Comparison of ENCODE assay signal across 18 cellular contexts in genomic region chr1:115137191-115137590, GRCh38. TPM values are rescaled to one million over a fixed set of nuclear protein-coding genes. Genes with fewer than 3 reads are reported as not detected.
DNase-seq lines count a peak whose midpoint lies in the region; ATAC-seq and TF ChIP-seq lines count a peak whose summit lies in the region.
"Had no signal": no experiment of that assay in that cellular context is flagged by ENCODE, and none has a peak within 500 bp of the region (broad histone marks: within the 10 kb centered on the region; RNA-seq: fewer than 3 reads in every experiment).

No MANE protein-coding gene starts in this region.

- 96% methylated on average over 1 of the region's 1 CpG; no CpG with 5 or more reads in 1 of the 2 experiments for WGBS in endodermal cell (ENCODE audit: insufficient coverage in 1 of 2, insufficient read length in 1 of 2), 2 experiments

- no peaks in the 10 kb centered on the region for H3K36me3 ChIP-seq in SJSA1
- no peaks in the 10 kb centered on the region for H3K36me3 ChIP-seq in endodermal cell (ENCODE audit: control insufficient read depth, insufficient read depth, low read length)
- no peaks in the 10 kb centered on the region for H3K36me3 ChIP-seq in tibial artery
- H3K36me3 ChIP-seq: BLaER1 treated with 17β-estradiol and CSF1 and Interleukin-3, amounts not matched to agents 10 nM and 100 nM had no signal

- H3K9me3 Mint-ChIP-seq in HFFc6: no peaks in the 10 kb centered on the region
- no peaks in the 10 kb centered on the region for H3K9me3 Mint-ChIP-seq in endodermal cell
- H3K9me3 Mint-ChIP-seq: CD8-positive, alpha-beta T cell; H9; IgD-negative memory B cell had no signal

- H3K4me3 ChIP-seq in SJSA1 (no peak overlapping the region), endodermal cell (ENCODE audit: low read length) (no peak overlapping the region), tibial artery (no peak overlapping the region)
- H3K4me3 ChIP-seq: BLaER1 treated with 17β-estradiol and CSF1 and Interleukin-3, amounts not matched to agents 10 nM and 100 nM; GM12878 had no signal

- H3K9me3 ChIP-seq in SJSA1 (replicated peaks): no peaks in the 10 kb centered on the region
- H3K9me3 ChIP-seq in endodermal cell (ENCODE audit: control insufficient read depth, low read length): no peaks in the 10 kb centered on the region
- H3K9me3 ChIP-seq in tibial artery: no peaks in the 10 kb centered on the region
- H3K9me3 ChIP-seq: BLaER1 treated with 17β-estradiol and CSF1 and Interleukin-3, amounts not matched to agents 10 nM and 100 nM had no signal

- ATAC-seq in GM21737 (IDR thresholded peaks at IDR 0.05; ENCODE audit: unreplicated experiment) (no peak), HG03025 (IDR thresholded peaks at IDR 0.05; ENCODE audit: low FRiP score, unreplicated experiment) (no peak)
- ATAC-seq: CD8-positive, alpha-beta T cell; GM12878 had no signal

- no peak for TF ChIP-seq CTCF in HFFc6 (IDR thresholded peaks at IDR 0.05)
- no peak for TF ChIP-seq CTCF in endodermal cell (conservative IDR thresholded peaks at IDR 0.05)
- no peak for TF ChIP-seq CTCF in tibial artery (IDR thresholded peaks at IDR 0.05)

- DNase-seq in HFFc6 (no peak), SJSA1 (ENCODE audit: low read depth in 1 of 2, low spot score in 2 of 2) (peak in 1 of 2 experiments; percentile 18), endodermal cell (no peak), tibial artery (no peak), NCI-H446 (lab: John Stamatoyannopoulos, UW) (no peak), DMS53 treated with DMSO at 0.1 percent for 48 hours (lab: John Stamatoyannopoulos, UW; ENCODE audit: unreplicated experiment) (no peak)
- DNase-seq: 8988T; Calu3; CD8-positive, alpha-beta T cell; DND-41; EL; H9 had no signal

- peaks cover 60% of the 10 kb centered on the region for H3K4me1 ChIP-seq in SJSA1 (replicated peaks)
- peaks cover 14% of the 10 kb centered on the region for H3K4me1 ChIP-seq in endodermal cell (ENCODE audit: control insufficient read depth, insufficient read depth, low read length)
- H3K4me1 ChIP-seq in tibial artery: peaks cover 6 to 51% (median 35%) of the 10 kb centered on the region in 4 donors

- H3K4me3 Mint-ChIP-seq in HFFc6 (no peak overlapping the region), endodermal cell (no peak overlapping the region)
- H3K4me3 Mint-ChIP-seq: CD8-positive, alpha-beta T cell; H9; IgD-negative memory B cell had no signal

- H3K27ac ChIP-seq in SJSA1 (peak overlapping the region; percentile 99), endodermal cell (ENCODE audit: low read depth, low read length) (no peak overlapping the region), tibial artery (peak overlapping the region; percentile 84 to 93)
- H3K27ac ChIP-seq: BLaER1 treated with 17β-estradiol and CSF1 and Interleukin-3, amounts not matched to agents 10 nM and 100 nM had no signal

- H3K27me3 ChIP-seq in SJSA1 (replicated peaks) (no peaks in the 10 kb centered on the region), endodermal cell (ENCODE audit: control insufficient read depth, insufficient read depth, low read length, poor library complexity, severe bottlenecking) (no peaks in the 10 kb centered on the region), tibial artery (no peaks in the 10 kb centered on the region)
- H3K27me3 ChIP-seq: BLaER1 treated with 17β-estradiol and CSF1 and Interleukin-3, amounts not matched to agents 10 nM and 100 nM had no signal

- peak overlapping the region; percentile 86; the same call in 1 of the 2 replicates for H3K27ac Mint-ChIP-seq in HFFc6
- peak overlapping the region; percentile 31 for H3K27ac Mint-ChIP-seq in endodermal cell
- H3K27ac Mint-ChIP-seq: CD8-positive, alpha-beta T cell; H9; IgD-negative memory B cell had no signal

- no peaks in the 10 kb centered on the region; the same call in 1 of the 2 replicates for H3K27me3 Mint-ChIP-seq in HFFc6 (ENCODE audit: insufficient read depth)
- H3K27me3 Mint-ChIP-seq in endodermal cell (ENCODE audit: insufficient read depth): peaks cover 19% of the 10 kb centered on the region

- peaks cover 94% of the 10 kb centered on the region for H3K4me1 Mint-ChIP-seq in HFFc6 (ENCODE audit: low read depth)
- peaks cover 45% of the 10 kb centered on the region for H3K4me1 Mint-ChIP-seq in endodermal cell

- no peak overlapping the region for H3K9ac ChIP-seq in endodermal cell (ENCODE audit: extremely low read depth, low read length, poor library complexity, severe bottlenecking)

- H3K36me3 Mint-ChIP-seq in HFFc6 (ENCODE audit: low read depth): peaks cover 6% of the 10 kb centered on the region; the same call in 1 of the 2 replicates
- H3K36me3 Mint-ChIP-seq in endodermal cell (ENCODE audit: low read depth): no peaks in the 10 kb centered on the region
- H3K36me3 Mint-ChIP-seq: CD8-positive, alpha-beta T cell; IgD-negative memory B cell had no signal

- intact Hi-C loops in tibial artery (cut with DNase I; ENCODE audit: low total_unique reads): loop anchor here (1.0 to 10.0 kb wide), 3 partner anchors 48 to 335 kb away; partner anchors contain the start of gene NGF

RNA-seq across cellular contexts. Expression of gene TSPAN2, which starts 47.9 kb away (rescaled TPM):
- total RNA-seq in HFFc6 (2021; fragmentation: NEBNext Ultra II Directional; extraction: Animal tissue kit (Norgen Biotek cat#: 25700)): 1 to 10 TPM; 4.2 to 6.9 (median 5.1) TPM
- total RNA-seq in SJSA1 (2014; rRNA removed; shearing (Covaris generic)): 11.9 and 18.2 TPM in 2 replicates
- 10 to 100 TPM in 1 of 2 donors, 1 to 10 TPM in 1; 7.1 to 10.7 TPM for total RNA-seq in endodermal cell
- 10.4 TPM for polyA plus RNA-seq in endodermal cell (2013, experiment 1 of 2)
- polyA plus RNA-seq in endodermal cell (2013, experiment 2 of 2): 9.3 TPM
- total RNA-seq: G401 had no signal
